Comparison of ENCODE assay signal across 25 cellular contexts in the genomic region with DNA sequence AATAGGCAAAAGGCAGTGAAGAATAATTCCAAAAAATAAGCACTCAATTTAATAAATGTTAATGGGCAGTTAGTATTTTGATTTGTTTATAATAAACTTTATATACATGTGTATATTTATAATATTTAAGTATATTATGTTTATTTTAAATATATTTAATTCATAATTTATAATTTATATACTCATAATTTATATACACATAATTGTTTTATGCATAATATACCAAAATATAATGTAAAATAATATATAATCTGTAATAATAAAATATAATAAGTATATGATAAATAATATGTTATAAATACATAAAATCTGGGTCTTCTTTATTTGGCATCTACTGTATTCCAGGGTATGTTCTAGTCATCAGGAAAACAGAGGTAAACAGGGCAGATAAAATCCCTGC.
DNase-seq lines count a peak whose midpoint lies in the region; ATAC-seq, FAIRE-seq and TF ChIP-seq lines count a peak whose summit lies in the region.
"Had no signal": no experiment of that assay in that cellular context is flagged by ENCODE, and none has a peak within 500 bp of the region (broad histone marks: within the 10 kb centered on the region; RNA-seq: fewer than 3 reads in every experiment).

No MANE protein-coding gene starts in this region.

- H3K36me3 ChIP-seq in pancreas (no peaks in the 10 kb centered on the region), Caco-2 (ENCODE audit: control insufficient read depth, insufficient read depth, low read length) (no peaks in the 10 kb centered on the region)
- H3K36me3 ChIP-seq: BE2C; BLaER1 treated with 17β-estradiol and CSF1 and Interleukin-3, amounts not matched to agents 10 nM and 100 nM had no signal

- no peaks in the 10 kb centered on the region for H3K9me3 Mint-ChIP-seq in Caco-2 (ENCODE audit: unreplicated experiment)
- H3K9me3 Mint-ChIP-seq: CD14-positive monocyte; CD4-positive, alpha-beta T cell; CD8-positive, alpha-beta memory T cell; H9; HFFc6 had no signal

- no peaks in the 10 kb centered on the region for H3K27me3 Mint-ChIP-seq in Caco-2 (ENCODE audit: insufficient read depth, unreplicated experiment)

- ATAC-seq in pancreas, result no peak
- ATAC-seq in HG03280 (IDR thresholded peaks at IDR 0.05; ENCODE audit: unreplicated experiment), result no peak
- ATAC-seq: A549 had no signal

- no peak overlapping the region for H3K4me3 ChIP-seq in pancreas
- no peak overlapping the region for H3K4me3 ChIP-seq in Caco-2 (ENCODE audit: low read depth, low read length)
- H3K4me3 ChIP-seq: A549; BLaER1 treated with 17β-estradiol and CSF1 and Interleukin-3, amounts not matched to agents 10 nM and 100 nM; GM23248 had no signal

- H3K4me1 ChIP-seq in pancreas (no peaks in the 10 kb centered on the region), Caco-2 (peaks cover 7% of the 10 kb centered on the region; the same call in 1 of the 2 replicates)
- H3K4me1 ChIP-seq: A549; BE2C; BLaER1 treated with 17β-estradiol and CSF1 and Interleukin-3, amounts not matched to agents 10 nM and 100 nM had no signal

- H3K27ac ChIP-seq in pancreas, result no peak overlapping the region
- H3K27ac ChIP-seq: 22Rv1; A549; BLaER1 treated with 17β-estradiol and CSF1 and Interleukin-3, amounts not matched to agents 10 nM and 100 nM; GM23248 had no signal

- no TSS peak for BruUV-seq in Caco-2 (replicated peaks; lab: Mats Ljungman, UMichigan)

- intact Hi-C loops in pancreas (cut with DNase I), result no loop called here
- intact Hi-C loops in Caco-2 (cut with micrococcal nuclease; ENCODE audit: unreplicated experiment), result loop anchor here (5.0 kb wide), 1 partner anchor 87 kb away; no protein-coding TSS in a partner anchor

- no peaks in the 10 kb centered on the region for H3K9me3 ChIP-seq in pancreas
- H3K9me3 ChIP-seq in Caco-2, result no peaks in the 10 kb centered on the region
- H3K9me3 ChIP-seq: A549; BE2C; BLaER1 treated with 17β-estradiol and CSF1 and Interleukin-3, amounts not matched to agents 10 nM and 100 nM had no signal

- H3K27me3 ChIP-seq in pancreas (no peaks in the 10 kb centered on the region), Caco-2 (replicated peaks; ENCODE audit: control insufficient read depth, insufficient read depth, low read length) (no peaks in the 10 kb centered on the region)
- H3K27me3 ChIP-seq: BLaER1 treated with 17β-estradiol and CSF1 and Interleukin-3, amounts not matched to agents 10 nM and 100 nM had no signal

- H3K4me1 Mint-ChIP-seq in Caco-2 (ENCODE audit: low read depth, unreplicated experiment), result peaks cover 10% of the 10 kb centered on the region
- H3K4me1 Mint-ChIP-seq: CD14-positive monocyte; CD8-positive, alpha-beta memory T cell had no signal

- TF ChIP-seq CTCF in pancreas (IDR thresholded peaks at IDR 0.05), result no peak
- no peak for TF ChIP-seq CTCF in Caco-2 (IDR thresholded peaks at IDR 0.05; ENCODE audit: insufficient read depth in 1 of 2, low read depth in 1 of 2, low read length in 1 of 2, severe bottlenecking in 1 of 2, unreplicated experiment in 1 of 2)

- CTCF ChIA-PET in Caco-2 (lab: Charles Lee), result no interaction called here

- POLR2A ChIA-PET in Caco-2 (lab: Charles Lee), result no interaction called here

- H3K27ac Mint-ChIP-seq in Caco-2 (ENCODE audit: unreplicated experiment), result no peak overlapping the region
- H3K27ac Mint-ChIP-seq: CD14-positive monocyte; CD4-positive, alpha-beta T cell; CD8-positive, alpha-beta memory T cell; H9; HFFc6 had no signal

- no peak overlapping the region for H3K4me3 Mint-ChIP-seq in Caco-2 (ENCODE audit: unreplicated experiment)
- H3K4me3 Mint-ChIP-seq: CD14-positive monocyte; CD4-positive, alpha-beta T cell; CD8-positive, alpha-beta memory T cell; H9; HFFc6 had no signal

- no peaks in the 10 kb centered on the region for H3K36me3 Mint-ChIP-seq in Caco-2 (ENCODE audit: insufficient read depth, unreplicated experiment)
- H3K36me3 Mint-ChIP-seq: CD14-positive monocyte; CD8-positive, alpha-beta memory T cell had no signal

- peak; percentile 97 for FAIRE-seq in A204.1 (lab: Jason Lieb, UNC)
- FAIRE-seq in TTC549 (lab: Jason Lieb, UNC), result peak; percentile 94
- peak; percentile 91 for FAIRE-seq in endometrium (lab: Jason Lieb, UNC)
- peak; percentile 96 for FAIRE-seq in pancreas (lab: Jason Lieb, UNC)
- FAIRE-seq: A549, GM12892, GM19239 had no signal

- no peak for DNase-seq in pancreas
- DNase-seq in Caco-2, result no peak
- no peak for DNase-seq in GOT3 (lab: John Stamatoyannopoulos, UW)
- no peak for DNase-seq in HCEC 1CT
- DNase-seq: ACHN; AML-193; BE2C; Calu3; CD4-positive, alpha-beta T cell; CD8-positive, alpha-beta memory T cell; DMS53; DMS79 treated with DMSO at 0.1 percent for 48 hours; GM23248; H9; HFFc6 had no signal
